Comparison of ENCODE assay signal across 1 cellular context in genomic region chr16:46973457-46974324, GRCh38.
TF ChIP-seq lines count a peak whose summit lies in the region.

Gene DNAJA2 (minus strand): TSS chr16:46973674. CDS start chr16:46973572, 102 bp downstream.

TF ChIP-seq in HEK293, 187 proteins besides CTCF, POLR2A, EP300 and RAD21 (continued from another document and continues in another):
- TF ChIP-seq, protein P1, sequence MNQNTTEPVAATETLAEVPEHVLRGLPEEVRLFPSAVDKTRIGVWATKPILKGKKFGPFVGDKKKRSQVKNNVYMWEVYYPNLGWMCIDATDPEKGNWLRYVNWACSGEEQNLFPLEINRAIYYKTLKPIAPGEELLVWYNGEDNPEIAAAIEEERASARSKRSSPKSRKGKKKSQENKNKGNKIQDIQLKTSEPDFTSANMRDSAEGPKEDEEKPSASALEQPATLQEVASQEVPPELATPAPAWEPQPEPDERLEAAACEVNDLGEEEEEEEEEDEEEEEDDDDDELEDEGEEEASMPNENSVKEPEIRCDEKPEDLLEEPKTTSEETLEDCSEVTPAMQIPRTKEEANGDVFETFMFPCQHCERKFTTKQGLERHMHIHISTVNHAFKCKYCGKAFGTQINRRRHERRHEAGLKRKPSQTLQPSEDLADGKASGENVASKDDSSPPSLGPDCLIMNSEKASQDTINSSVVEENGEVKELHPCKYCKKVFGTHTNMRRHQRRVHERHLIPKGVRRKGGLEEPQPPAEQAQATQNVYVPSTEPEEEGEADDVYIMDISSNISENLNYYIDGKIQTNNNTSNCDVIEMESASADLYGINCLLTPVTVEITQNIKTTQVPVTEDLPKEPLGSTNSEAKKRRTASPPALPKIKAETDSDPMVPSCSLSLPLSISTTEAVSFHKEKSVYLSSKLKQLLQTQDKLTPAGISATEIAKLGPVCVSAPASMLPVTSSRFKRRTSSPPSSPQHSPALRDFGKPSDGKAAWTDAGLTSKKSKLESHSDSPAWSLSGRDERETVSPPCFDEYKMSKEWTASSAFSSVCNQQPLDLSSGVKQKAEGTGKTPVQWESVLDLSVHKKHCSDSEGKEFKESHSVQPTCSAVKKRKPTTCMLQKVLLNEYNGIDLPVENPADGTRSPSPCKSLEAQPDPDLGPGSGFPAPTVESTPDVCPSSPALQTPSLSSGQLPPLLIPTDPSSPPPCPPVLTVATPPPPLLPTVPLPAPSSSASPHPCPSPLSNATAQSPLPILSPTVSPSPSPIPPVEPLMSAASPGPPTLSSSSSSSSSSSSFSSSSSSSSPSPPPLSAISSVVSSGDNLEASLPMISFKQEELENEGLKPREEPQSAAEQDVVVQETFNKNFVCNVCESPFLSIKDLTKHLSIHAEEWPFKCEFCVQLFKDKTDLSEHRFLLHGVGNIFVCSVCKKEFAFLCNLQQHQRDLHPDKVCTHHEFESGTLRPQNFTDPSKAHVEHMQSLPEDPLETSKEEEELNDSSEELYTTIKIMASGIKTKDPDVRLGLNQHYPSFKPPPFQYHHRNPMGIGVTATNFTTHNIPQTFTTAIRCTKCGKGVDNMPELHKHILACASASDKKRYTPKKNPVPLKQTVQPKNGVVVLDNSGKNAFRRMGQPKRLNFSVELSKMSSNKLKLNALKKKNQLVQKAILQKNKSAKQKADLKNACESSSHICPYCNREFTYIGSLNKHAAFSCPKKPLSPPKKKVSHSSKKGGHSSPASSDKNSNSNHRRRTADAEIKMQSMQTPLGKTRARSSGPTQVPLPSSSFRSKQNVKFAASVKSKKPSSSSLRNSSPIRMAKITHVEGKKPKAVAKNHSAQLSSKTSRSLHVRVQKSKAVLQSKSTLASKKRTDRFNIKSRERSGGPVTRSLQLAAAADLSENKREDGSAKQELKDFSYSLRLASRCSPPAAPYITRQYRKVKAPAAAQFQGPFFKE (tag by site-specific recombination; IDR thresholded peaks at IDR 0.05; ENCODE audit: borderline replicate concordance), result no peak
- TF ChIP-seq, protein P2, sequence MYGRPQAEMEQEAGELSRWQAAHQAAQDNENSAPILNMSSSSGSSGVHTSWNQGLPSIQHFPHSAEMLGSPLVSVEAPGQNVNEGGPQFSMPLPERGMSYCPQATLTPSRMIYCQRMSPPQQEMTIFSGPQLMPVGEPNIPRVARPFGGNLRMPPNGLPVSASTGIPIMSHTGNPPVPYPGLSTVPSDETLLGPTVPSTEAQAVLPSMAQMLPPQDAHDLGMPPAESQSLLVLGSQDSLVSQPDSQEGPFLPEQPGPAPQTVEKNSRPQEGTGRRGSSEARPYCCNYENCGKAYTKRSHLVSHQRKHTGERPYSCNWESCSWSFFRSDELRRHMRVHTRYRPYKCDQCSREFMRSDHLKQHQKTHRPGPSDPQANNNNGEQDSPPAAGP (tag by site-specific recombination; IDR thresholded peaks at IDR 0.05), result peak; percentile 11; the same call in 1 of the 2 replicates
- TF ChIP-seq KLF9 (tag by site-specific recombination; IDR thresholded peaks at IDR 0.05; ENCODE audit: low read depth) (peak; percentile 77), ZNF37A (tag by site-specific recombination; IDR thresholded peaks at IDR 0.05) (no peak), ZIC2 (tag by site-specific recombination; IDR thresholded peaks at IDR 0.05) (0 out of 2 replicates have a peak, but pooled peaks have one; percentile 32), ZBTB26 (tag by site-specific recombination; optimal IDR thresholded peaks at IDR 0.05) (peak; percentile 93), ZNF221 (tag by site-specific recombination; IDR thresholded peaks at IDR 0.05; ENCODE audit: borderline replicate concordance) (no peak), ZNF677 (tag by site-specific recombination; IDR thresholded peaks at IDR 0.05) (no peak), ZFHX2 (tag by site-specific recombination; conservative IDR thresholded peaks at IDR 0.05) (peak; percentile 68), SCRT1 (tag by site-specific recombination; IDR thresholded peaks at IDR 0.05; ENCODE audit: borderline replicate concordance) (no peak), ZBTB20 (tag by site-specific recombination; IDR thresholded peaks at IDR 0.05) (peak; percentile 83), GLI2 (tag by site-specific recombination; IDR thresholded peaks at IDR 0.05; ENCODE audit: borderline replicate concordance, low read depth) (no peak), GLIS2 (tag by site-specific recombination; IDR thresholded peaks at IDR 0.05) (peak; percentile 25; the same call in 1 of the 2 replicates), ZNF792 (tag by site-specific recombination; IDR thresholded peaks at IDR 0.05) (0 out of 2 replicates have a peak, but pooled peaks have one; percentile 38), YY2 (tag by site-specific recombination; IDR thresholded peaks at IDR 0.05) (peak; percentile 72), ZNF174 (tag by site-specific recombination; IDR thresholded peaks at IDR 0.05) (no peak), ZNF555 (tag by site-specific recombination; conservative IDR thresholded peaks at IDR 0.05) (no peak), ZNF23 (tag by site-specific recombination; IDR thresholded peaks at IDR 0.05; ENCODE audit: borderline replicate concordance) (no peak), REST (tag by site-specific recombination; IDR thresholded peaks at IDR 0.05) (no peak), ZBTB48 (tag by site-specific recombination; IDR thresholded peaks at IDR 0.05) (no peak), SP7 (tag by site-specific recombination; IDR thresholded peaks at IDR 0.05) (peak; percentile 60), ZBTB17 (tag by site-specific recombination; IDR thresholded peaks at IDR 0.05) (peak; percentile 54), ZNF366 (tag by site-specific recombination; conservative IDR thresholded peaks at IDR 0.05) (no peak), ZNF571 (tag by site-specific recombination; IDR thresholded peaks at IDR 0.05) (no peak), SP2 (tag by site-specific recombination; IDR thresholded peaks at IDR 0.05) (peak; percentile 77), ZNF830 (tag by site-specific recombination; IDR thresholded peaks at IDR 0.05; ENCODE audit: low read depth) (no peak)
- TF ChIP-seq, protein P3, sequence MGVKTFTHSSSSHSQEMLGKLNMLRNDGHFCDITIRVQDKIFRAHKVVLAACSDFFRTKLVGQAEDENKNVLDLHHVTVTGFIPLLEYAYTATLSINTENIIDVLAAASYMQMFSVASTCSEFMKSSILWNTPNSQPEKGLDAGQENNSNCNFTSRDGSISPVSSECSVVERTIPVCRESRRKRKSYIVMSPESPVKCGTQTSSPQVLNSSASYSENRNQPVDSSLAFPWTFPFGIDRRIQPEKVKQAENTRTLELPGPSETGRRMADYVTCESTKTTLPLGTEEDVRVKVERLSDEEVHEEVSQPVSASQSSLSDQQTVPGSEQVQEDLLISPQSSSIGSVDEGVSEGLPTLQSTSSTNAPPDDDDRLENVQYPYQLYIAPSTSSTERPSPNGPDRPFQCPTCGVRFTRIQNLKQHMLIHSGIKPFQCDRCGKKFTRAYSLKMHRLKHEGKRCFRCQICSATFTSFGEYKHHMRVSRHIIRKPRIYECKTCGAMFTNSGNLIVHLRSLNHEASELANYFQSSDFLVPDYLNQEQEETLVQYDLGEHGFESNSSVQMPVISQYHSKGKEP (tag by site-specific recombination; IDR thresholded peaks at IDR 0.05), result 0 out of 2 replicates have a peak, but pooled peaks have one; percentile 31
- TF ChIP-seq, protein P4, sequence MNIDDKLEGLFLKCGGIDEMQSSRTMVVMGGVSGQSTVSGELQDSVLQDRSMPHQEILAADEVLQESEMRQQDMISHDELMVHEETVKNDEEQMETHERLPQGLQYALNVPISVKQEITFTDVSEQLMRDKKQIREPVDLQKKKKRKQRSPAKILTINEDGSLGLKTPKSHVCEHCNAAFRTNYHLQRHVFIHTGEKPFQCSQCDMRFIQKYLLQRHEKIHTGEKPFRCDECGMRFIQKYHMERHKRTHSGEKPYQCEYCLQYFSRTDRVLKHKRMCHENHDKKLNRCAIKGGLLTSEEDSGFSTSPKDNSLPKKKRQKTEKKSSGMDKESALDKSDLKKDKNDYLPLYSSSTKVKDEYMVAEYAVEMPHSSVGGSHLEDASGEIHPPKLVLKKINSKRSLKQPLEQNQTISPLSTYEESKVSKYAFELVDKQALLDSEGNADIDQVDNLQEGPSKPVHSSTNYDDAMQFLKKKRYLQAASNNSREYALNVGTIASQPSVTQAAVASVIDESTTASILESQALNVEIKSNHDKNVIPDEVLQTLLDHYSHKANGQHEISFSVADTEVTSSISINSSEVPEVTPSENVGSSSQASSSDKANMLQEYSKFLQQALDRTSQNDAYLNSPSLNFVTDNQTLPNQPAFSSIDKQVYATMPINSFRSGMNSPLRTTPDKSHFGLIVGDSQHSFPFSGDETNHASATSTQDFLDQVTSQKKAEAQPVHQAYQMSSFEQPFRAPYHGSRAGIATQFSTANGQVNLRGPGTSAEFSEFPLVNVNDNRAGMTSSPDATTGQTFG (tag by site-specific recombination; IDR thresholded peaks at IDR 0.05; ENCODE audit: borderline replicate concordance), result no peak
- TF ChIP-seq, protein P5, sequence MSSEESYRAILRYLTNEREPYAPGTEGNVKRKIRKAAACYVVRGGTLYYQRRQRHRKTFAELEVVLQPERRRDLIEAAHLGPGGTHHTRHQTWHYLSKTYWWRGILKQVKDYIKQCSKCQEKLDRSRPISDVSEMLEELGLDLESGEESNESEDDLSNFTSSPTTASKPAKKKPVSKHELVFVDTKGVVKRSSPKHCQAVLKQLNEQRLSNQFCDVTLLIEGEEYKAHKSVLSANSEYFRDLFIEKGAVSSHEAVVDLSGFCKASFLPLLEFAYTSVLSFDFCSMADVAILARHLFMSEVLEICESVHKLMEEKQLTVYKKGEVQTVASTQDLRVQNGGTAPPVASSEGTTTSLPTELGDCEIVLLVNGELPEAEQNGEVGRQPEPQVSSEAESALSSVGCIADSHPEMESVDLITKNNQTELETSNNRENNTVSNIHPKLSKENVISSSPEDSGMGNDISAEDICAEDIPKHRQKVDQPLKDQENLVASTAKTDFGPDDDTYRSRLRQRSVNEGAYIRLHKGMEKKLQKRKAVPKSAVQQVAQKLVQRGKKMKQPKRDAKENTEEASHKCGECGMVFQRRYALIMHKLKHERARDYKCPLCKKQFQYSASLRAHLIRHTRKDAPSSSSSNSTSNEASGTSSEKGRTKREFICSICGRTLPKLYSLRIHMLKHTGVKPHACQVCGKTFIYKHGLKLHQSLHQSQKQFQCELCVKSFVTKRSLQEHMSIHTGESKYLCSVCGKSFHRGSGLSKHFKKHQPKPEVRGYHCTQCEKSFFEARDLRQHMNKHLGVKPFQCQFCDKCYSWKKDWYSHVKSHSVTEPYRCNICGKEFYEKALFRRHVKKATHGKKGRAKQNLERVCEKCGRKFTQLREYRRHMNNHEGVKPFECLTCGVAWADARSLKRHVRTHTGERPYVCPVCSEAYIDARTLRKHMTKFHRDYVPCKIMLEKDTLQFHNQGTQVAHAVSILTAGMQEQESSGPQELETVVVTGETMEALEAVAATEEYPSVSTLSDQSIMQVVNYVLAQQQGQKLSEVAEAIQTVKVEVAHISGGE (tag by site-specific recombination; conservative IDR thresholded peaks at IDR 0.05; ENCODE audit: low read depth), result peak; percentile 23; the same call in 1 of the 2 replicates
- TF ChIP-seq, protein P6, sequence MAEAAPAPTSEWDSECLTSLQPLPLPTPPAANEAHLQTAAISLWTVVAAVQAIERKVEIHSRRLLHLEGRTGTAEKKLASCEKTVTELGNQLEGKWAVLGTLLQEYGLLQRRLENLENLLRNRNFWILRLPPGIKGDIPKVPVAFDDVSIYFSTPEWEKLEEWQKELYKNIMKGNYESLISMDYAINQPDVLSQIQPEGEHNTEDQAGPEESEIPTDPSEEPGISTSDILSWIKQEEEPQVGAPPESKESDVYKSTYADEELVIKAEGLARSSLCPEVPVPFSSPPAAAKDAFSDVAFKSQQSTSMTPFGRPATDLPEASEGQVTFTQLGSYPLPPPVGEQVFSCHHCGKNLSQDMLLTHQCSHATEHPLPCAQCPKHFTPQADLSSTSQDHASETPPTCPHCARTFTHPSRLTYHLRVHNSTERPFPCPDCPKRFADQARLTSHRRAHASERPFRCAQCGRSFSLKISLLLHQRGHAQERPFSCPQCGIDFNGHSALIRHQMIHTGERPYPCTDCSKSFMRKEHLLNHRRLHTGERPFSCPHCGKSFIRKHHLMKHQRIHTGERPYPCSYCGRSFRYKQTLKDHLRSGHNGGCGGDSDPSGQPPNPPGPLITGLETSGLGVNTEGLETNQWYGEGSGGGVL (tag by site-specific recombination; IDR thresholded peaks at IDR 0.05), result peak; percentile 44
- TF ChIP-seq, protein P7, sequence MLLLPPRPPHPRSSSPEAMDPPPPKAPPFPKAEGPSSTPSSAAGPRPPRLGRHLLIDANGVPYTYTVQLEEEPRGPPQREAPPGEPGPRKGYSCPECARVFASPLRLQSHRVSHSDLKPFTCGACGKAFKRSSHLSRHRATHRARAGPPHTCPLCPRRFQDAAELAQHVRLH (tag by site-specific recombination; IDR thresholded peaks at IDR 0.05), result no peak; the same call in 1 of the 2 replicates
